Comparison of ENCODE assay signal across 9 cellular contexts in the genomic region with DNA sequence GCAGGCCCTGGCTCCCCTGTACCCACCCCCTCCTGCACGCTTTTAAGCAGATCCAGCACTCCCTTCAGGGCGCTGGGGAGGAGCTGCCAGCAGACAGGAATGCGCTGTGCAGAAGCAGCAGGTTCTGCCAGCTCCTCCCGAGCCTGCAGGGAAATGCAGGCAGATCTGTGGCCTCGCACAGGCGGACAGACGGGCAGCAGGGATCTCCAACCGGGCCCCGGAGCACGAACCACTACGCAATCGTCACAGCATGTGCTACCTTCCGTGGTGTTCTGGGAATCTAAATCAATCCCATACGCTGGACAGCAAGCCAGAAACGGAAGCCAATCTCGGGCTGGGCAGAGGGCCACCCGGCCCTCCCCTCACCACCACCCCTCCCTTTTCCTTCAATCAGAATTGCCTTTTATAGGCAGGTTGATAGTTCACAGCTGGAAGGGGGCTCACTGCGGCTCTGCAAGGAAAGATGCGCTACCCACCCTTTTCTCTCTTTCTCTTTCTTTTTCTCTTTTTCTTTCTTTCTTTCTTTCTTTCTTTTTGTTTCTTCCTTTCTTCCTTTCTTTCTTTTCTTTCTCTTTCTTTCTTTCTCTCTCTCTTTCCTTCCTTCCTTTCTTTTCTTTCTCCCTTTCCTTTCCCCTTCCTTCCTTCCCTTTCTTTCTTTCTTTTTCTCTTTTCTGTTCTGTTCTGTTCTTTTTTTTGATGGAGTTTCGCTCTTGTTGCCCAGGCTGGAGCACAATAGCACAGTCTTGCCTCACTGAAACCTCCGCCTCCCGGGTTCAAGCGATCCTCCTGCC.
A peak's percentile ranks its signal among the peaks of the same experiment; 100 is the strongest.
DNase-seq lines count a peak whose midpoint lies in the region; ATAC-seq and TF ChIP-seq lines count a peak whose summit lies in the region.
"Had no signal": no experiment of that assay in that cellular context is flagged by ENCODE, and none has a peak within 500 bp of the region (broad histone marks: within the 10 kb centered on the region; RNA-seq: fewer than 3 reads in every experiment).

No MANE protein-coding gene starts in this region.

- intact Hi-C loops in esophagus squamous epithelium (cut with DNase I): loop anchor here (10.0 kb wide), 1 partner anchor 58 kb away; no protein-coding TSS in a partner anchor
- intact Hi-C loops in mucosa of descending colon (cut with DNase I, micrococcal nuclease): no loop called here
- intact Hi-C loops in vagina (cut with DNase I): loop anchor here (2.0 kb wide), 1 partner anchor 124 kb away; no protein-coding TSS in a partner anchor

- H3K36me3 ChIP-seq in esophagus squamous epithelium (no peaks in the 10 kb centered on the region), mucosa of descending colon (ENCODE audit: low read depth) (no peaks in the 10 kb centered on the region), vagina (no peaks in the 10 kb centered on the region)

- TF ChIP-seq CTCF in esophagus squamous epithelium (IDR thresholded peaks at IDR 0.05) (peak in 2 of 6 experiments; percentile 14 to 36), mucosa of descending colon (IDR thresholded peaks at IDR 0.05) (no peak), vagina (IDR thresholded peaks at IDR 0.05) (no peak)

- H3K4me3 ChIP-seq in esophagus squamous epithelium (peak overlapping the region in 3 of 4 donors; percentile 28 to 52 (median 31)), mucosa of descending colon (no peak overlapping the region), vagina (peak overlapping the region; percentile 12 to 39)

- peak overlapping the region; percentile 71 for H3K27ac Mint-ChIP-seq in T-helper 2 cell treated with Interferon-gamma antibody and Interleukin-4, amounts not matched to agents 5 μg/mL and 100 μg/mL, for 36 hours

- no peaks in the 10 kb centered on the region for H3K9me3 ChIP-seq in esophagus squamous epithelium
- no peaks in the 10 kb centered on the region for H3K9me3 ChIP-seq in mucosa of descending colon
- H3K9me3 ChIP-seq in vagina: no peaks in the 10 kb centered on the region
- H3K9me3 ChIP-seq: Caco-2 had no signal

- no peak overlapping the region for H3K4me3 Mint-ChIP-seq in T-helper 2 cell treated with Interferon-gamma antibody and Interleukin-4, amounts not matched to agents 5 μg/mL and 100 μg/mL, for 36 hours

- H3K4me1 ChIP-seq in esophagus squamous epithelium (peaks cover 21 to 59% (median 32%) of the 10 kb centered on the region in 3 donors), mucosa of descending colon (ENCODE audit: low read depth) (peaks cover 19% of the 10 kb centered on the region), vagina (peaks cover 32% of the 10 kb centered on the region)

- 28 to 77% methylated on average over 8 to 17 of the region's 23 CpGs for WGBS in esophagus squamous epithelium, 2 donors

- no peak for DNase-seq in T-helper 2 cell treated with Interferon-gamma antibody and Interleukin-4, amounts not matched to agents 5 μg/mL and 100 μg/mL, for 36 hours (ENCODE audit: low spot score)
- DNase-seq in T-helper 2 cell (no peak), esophagus squamous epithelium (lab: John Stamatoyannopoulos, UW) (no peak), mucosa of descending colon (peak; percentile 59 to 78 (median 74)), vagina (ENCODE audit: extremely low spot score in 2 of 2) (peak in 1 of 2 donors; percentile 93), NCI-H774 (lab: John Stamatoyannopoulos, UW) (no peak)
- no peak for DNase-seq in activated naive CD4-positive, alpha-beta T cell treated with Interleukin-2 at 50 U/mL for 16 hours

- peaks cover 13% of the 10 kb centered on the region for H3K4me1 Mint-ChIP-seq in T-helper 2 cell treated with Interferon-gamma antibody and Interleukin-4, amounts not matched to agents 5 μg/mL and 100 μg/mL, for 36 hours (ENCODE audit: low read depth)

- no peaks in the 10 kb centered on the region for H3K36me3 Mint-ChIP-seq in T-helper 2 cell treated with Interferon-gamma antibody and Interleukin-4, amounts not matched to agents 5 μg/mL and 100 μg/mL, for 36 hours (ENCODE audit: low read depth)

- H3K27me3 ChIP-seq in esophagus squamous epithelium (no peaks in the 10 kb centered on the region), vagina (no peaks in the 10 kb centered on the region)

- H3K27me3 Mint-ChIP-seq in T-helper 2 cell treated with Interferon-gamma antibody and Interleukin-4, amounts not matched to agents 5 μg/mL and 100 μg/mL, for 36 hours (ENCODE audit: low read depth): peaks cover 19% of the 10 kb centered on the region

- TF ChIP-seq POLR2A in esophagus squamous epithelium (IDR thresholded peaks at IDR 0.05) (no peak), vagina (IDR thresholded peaks at IDR 0.05) (no peak)

- H3K9me3 Mint-ChIP-seq in T-helper 2 cell treated with Interferon-gamma antibody and Interleukin-4, amounts not matched to agents 5 μg/mL and 100 μg/mL, for 36 hours: no peaks in the 10 kb centered on the region

- ATAC-seq in mucosa of descending colon (peak; percentile 81), GM18517 (IDR thresholded peaks at IDR 0.05; ENCODE audit: unreplicated experiment) (no peak)

- H3K27ac ChIP-seq in esophagus squamous epithelium: peak overlapping the region; percentile 65 to 90 (median 89)
- peak overlapping the region; percentile 64 for H3K27ac ChIP-seq in vagina

Comparison
In these comparisons a context has a peak if more than half of its experiments do, and no peak if none do; other contexts are left out.
1. DNase-seq: peak in mucosa of descending colon (3 of 3); none in T-helper 2 cell treated with Interferon-gamma antibody and Interleukin-4, amounts not matched to agents 5 μg/mL and 100 μg/mL, for 36 hours (single experiment), T-helper 2 cell (0 of 5), esophagus squamous epithelium (single experiment), activated naive CD4-positive, alpha-beta T cell treated with Interleukin-2 at 50 U/mL for 16 hours (single experiment) and NCI-H774 (single experiment).
2. intact Hi-C loops: an anchor here in esophagus squamous epithelium (10.0 kb wide) and vagina (2.0 kb wide); none called in mucosa of descending colon.